ENCODE assay signal across 9 cellular contexts in the genomic region with DNA sequence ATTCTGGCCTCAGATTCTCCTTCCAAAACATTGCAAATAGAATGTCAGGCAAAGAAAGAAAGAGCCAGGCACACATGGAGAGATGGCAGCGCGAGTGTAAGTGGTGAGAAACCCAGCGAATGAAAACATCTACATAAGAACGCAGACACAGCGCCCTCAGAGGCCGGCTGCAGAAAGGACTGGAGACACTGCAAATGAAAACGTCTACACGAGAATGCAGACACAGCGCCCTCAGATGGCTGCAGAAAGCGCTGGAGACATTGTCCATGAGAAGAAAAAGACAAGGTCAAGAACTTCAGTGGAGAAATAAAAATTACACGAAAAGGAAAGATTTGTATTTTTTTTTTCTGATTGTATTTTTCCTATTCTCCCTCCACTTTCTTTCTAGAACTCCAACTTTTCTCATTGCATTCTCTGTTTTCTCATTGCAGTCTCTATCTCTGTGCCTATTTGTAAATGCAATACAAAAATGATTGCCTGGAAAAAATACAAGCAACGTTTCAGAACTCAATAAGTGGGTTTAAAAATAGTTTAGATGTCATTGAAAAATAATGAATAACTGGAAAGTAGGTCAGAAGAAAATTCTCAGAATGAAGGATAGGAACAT.
DNase-seq lines count a peak whose midpoint lies in the region; ATAC-seq and TF ChIP-seq lines count a peak whose summit lies in the region.
"Had no signal": no experiment of that assay in that cellular context is flagged by ENCODE, and none has a peak within 500 bp of the region (broad histone marks: within the 10 kb centered on the region; RNA-seq: fewer than 3 reads in every experiment).

No MANE protein-coding gene starts in this region.

- H3K4me3 Mint-ChIP-seq in natural killer cell: no peak overlapping the region
- H3K4me3 Mint-ChIP-seq: activated naive CD8-positive, alpha-beta T cell had no signal

- H2AFZ ChIP-seq in OCI-LY3 (ENCODE audit: low read depth, low read length): no peak overlapping the region

- H3K27me3 ChIP-seq in OCI-LY3 (ENCODE audit: low read depth, low read length) (peaks cover 19% of the 10 kb centered on the region), esophagus muscularis mucosa (peaks cover 0 to 32% (median 19%) of the 10 kb centered on the region in 4 donors)

- 2% methylated on average over 12 of the region's 12 CpGs for WGBS in esophagus muscularis mucosa

- TF ChIP-seq POLR2A in esophagus muscularis mucosa (IDR thresholded peaks at IDR 0.05; ENCODE audit: low read depth): no peak

- no peak overlapping the region for H3K27ac Mint-ChIP-seq in natural killer cell
- H3K27ac Mint-ChIP-seq: activated naive CD8-positive, alpha-beta T cell had no signal

- TF ChIP-seq CTCF in OCI-LY3 (IDR thresholded peaks at IDR 0.05; ENCODE audit: low read depth, low read length) (peak; percentile 88), esophagus muscularis mucosa (IDR thresholded peaks at IDR 0.05) (peak; percentile 73 to 83 (median 83)), natural killer cell (IDR thresholded peaks at IDR 0.05) (peak; percentile 63)

- H3K9ac ChIP-seq in OCI-LY3 (ENCODE audit: low read length): no peak overlapping the region

- TF ChIP-seq EP300 in esophagus muscularis mucosa (IDR thresholded peaks at IDR 0.05): no peak

- DNase-seq in COLO668 (lab: John Stamatoyannopoulos, UW; ENCODE audit: unreplicated experiment) (peak; percentile 92), KG1 (lab: John Stamatoyannopoulos, UW) (peak; percentile 60), activated T-cell treated with anti-CD3 and anti-CD28 coated beads for 24 hours (ENCODE audit: low read depth) (peak; percentile 66), esophagus muscularis mucosa (ENCODE audit: extremely low spot score) (peak; percentile 95), natural killer cell (no peak)
- DNase-seq in stimulated activated naive CD4-positive, alpha-beta T cell (lab: John Stamatoyannopoulos, UW): peak; percentile 44 to 78 (median 69)

- no peaks in the 10 kb centered on the region for H3K9me3 ChIP-seq in OCI-LY3 (ENCODE audit: insufficient read depth, low read length)
- no peaks in the 10 kb centered on the region for H3K9me3 ChIP-seq in esophagus muscularis mucosa

- H3K27ac ChIP-seq in OCI-LY3 (ENCODE audit: low read length): no peak overlapping the region
- no peak overlapping the region for H3K27ac ChIP-seq in esophagus muscularis mucosa (replicated peaks in 1 of 4)

- H4K20me1 ChIP-seq in OCI-LY3 (ENCODE audit: insufficient read depth, low read length): no peaks in the 10 kb centered on the region

- peaks cover 21 to 23% of the 10 kb centered on the region in 2 donors for H3K27me3 Mint-ChIP-seq in natural killer cell (ENCODE audit: low read depth in 2 of 2)

- intact Hi-C loops in esophagus muscularis mucosa (cut with DNase I): loop anchor here (5.0 to 10.0 kb wide), 4 partner anchors 117 to 717 kb away; partner anchors contain the start of genes CLPTM1L and LPCAT1
- intact Hi-C loops in natural killer cell (cut with micrococcal nuclease): loop anchor here (1.0 to 5.0 kb wide), 2 partner anchors 149 to 162 kb away; no protein-coding TSS in a partner anchor

- no peaks in the 10 kb centered on the region for H3K9me3 Mint-ChIP-seq in natural killer cell

- H3K36me3 Mint-ChIP-seq in natural killer cell: no peaks in the 10 kb centered on the region

- peaks cover 10% of the 10 kb centered on the region in 2 donors for H3K4me1 Mint-ChIP-seq in natural killer cell

- no peaks in the 10 kb centered on the region for H3K79me2 ChIP-seq in OCI-LY3 (ENCODE audit: low read length)

- peak; percentile 66 for ATAC-seq in GM21447 (IDR thresholded peaks at IDR 0.05; ENCODE audit: unreplicated experiment)
- ATAC-seq in natural killer cell: peak; percentile 73 to 96 (median 92)

- H3K4me1 ChIP-seq in OCI-LY3 (ENCODE audit: low read length) (no peaks in the 10 kb centered on the region), esophagus muscularis mucosa (peaks cover 10 to 23% (median 16%) of the 10 kb centered on the region in 4 donors)

- H3K4me2 ChIP-seq in OCI-LY3 (ENCODE audit: low read length): peak overlapping the region; percentile 37

- H3K4me3 ChIP-seq in OCI-LY3 (ENCODE audit: low read length): no peak overlapping the region
- no peak overlapping the region for H3K4me3 ChIP-seq in esophagus muscularis mucosa

- H3K36me3 ChIP-seq in OCI-LY3 (replicated peaks; ENCODE audit: low read depth, low read length): no peaks in the 10 kb centered on the region
- H3K36me3 ChIP-seq in esophagus muscularis mucosa: no peaks in the 10 kb centered on the region
